ENCODE assay signal across 8 cellular contexts in the genomic region with DNA sequence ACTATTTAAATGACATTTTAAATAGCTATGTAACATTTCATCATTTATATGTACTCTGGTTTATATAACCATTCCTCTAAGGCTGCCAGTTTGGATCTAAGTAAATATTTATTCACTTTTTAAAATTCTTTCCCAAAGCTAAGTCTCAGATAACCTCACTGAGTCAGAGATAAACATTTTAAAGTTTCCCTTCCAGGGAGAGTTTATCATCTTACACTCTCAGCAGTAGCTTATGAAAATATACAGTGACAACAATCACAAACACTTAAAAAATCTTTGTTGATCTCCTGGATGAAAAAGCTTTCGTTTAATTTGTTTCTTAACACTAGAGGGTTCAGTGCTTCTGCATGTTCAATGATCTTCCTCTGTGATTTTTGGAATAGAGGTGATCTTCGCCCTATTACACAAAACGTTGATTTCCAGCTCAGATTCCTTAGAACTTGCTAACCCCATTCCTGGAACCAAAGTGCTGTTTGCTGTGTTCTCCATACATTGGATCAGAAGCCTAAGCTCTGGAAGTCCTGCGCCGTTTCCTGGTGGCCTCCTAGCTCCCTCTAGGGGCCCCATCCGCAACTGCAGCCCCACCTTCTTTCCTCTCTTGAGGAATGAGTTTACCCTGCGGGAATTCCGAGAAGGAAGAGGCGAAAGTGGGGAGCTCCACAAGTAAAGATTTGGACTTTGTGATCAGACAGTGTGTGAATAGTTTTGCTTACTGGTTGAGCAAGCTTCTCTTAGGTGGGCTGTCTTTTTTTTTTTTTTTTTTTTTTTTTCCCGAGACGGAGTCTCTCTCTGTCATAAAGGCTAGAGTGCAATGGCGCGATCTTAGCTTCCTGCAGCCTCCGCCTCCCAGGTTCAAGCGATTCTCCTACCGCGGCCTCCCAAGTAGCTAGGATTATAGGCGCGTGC. TPM values are rescaled to one million over a fixed set of nuclear protein-coding genes. Genes with fewer than 3 reads are reported as not detected.
DNase-seq lines count a peak whose midpoint lies in the region; ATAC-seq, FAIRE-seq and TF ChIP-seq lines count a peak whose summit lies in the region.

No MANE protein-coding gene starts in this region.

- POLR2A ChIA-PET in PC-9 (lab: Charles Lee; ENCODE audit: unreplicated experiment) = interaction anchor here (0.5 to 1.0 kb wide), 2 partner anchors 10 to 61 kb away, joined by 4 to 11 read pairs; no protein-coding TSS in a partner anchor

- peak overlapping the region; percentile 34; the same call in 1 of the 2 replicates for H3K27ac ChIP-seq in PC-9

- no peak overlapping the region for H2AFZ ChIP-seq in PC-9

- no peaks in the 10 kb centered on the region for H3K9me3 ChIP-seq in PC-9 (ENCODE audit: insufficient read depth, low read depth)

- no peak overlapping the region for H3K4me3 ChIP-seq in PC-9

- H3K36me3 ChIP-seq in PC-9 (ENCODE audit: low read depth) = peaks cover 4% of the 10 kb centered on the region; the same call in 1 of the 2 replicates

- intact Hi-C loops in PC-9 (cut with micrococcal nuclease; ENCODE audit: unreplicated experiment) = no loop called here
- intact Hi-C loops in left ventricle myocardium superior (cut with micrococcal nuclease) = loop anchor here (2.0 to 5.0 kb wide), 2 partner anchors 63 to 149 kb away; no protein-coding TSS in a partner anchor

- ATAC-seq in left ventricle myocardium superior = peak; percentile 64
- ATAC-seq in GM18520 (IDR thresholded peaks at IDR 0.05; ENCODE audit: unreplicated experiment) = no peak

- FAIRE-seq in GM18507 (lab: Jason Lieb, UNC) = peak; percentile 29

- BruUV-seq in PC-9 (replicated peaks; lab: Mats Ljungman, UMichigan) = no TSS peak

- DNase-seq in AG20443 (ENCODE audit: low spot score) (peak; percentile 80), GM18507 (ENCODE audit: extremely low spot score, insufficient read length, low read depth) (no peak), PC-9 (peak; percentile 52 to 56), amygdala (lab: John Stamatoyannopoulos, UW) (peak in 38 of 56 donors; percentile 8 to 78 (median 36)), left ventricle myocardium superior (peak; percentile 80), retina (peak; percentile 68), SIG-M5 (lab: John Stamatoyannopoulos, UW) (no peak)

- CTCF ChIA-PET in PC-9 (lab: Charles Lee) = interaction anchor here (0.6 to 1.4 kb wide), 16 partner anchors 10 to 1454 kb away, joined by 3 to 14 read pairs (median 5); no protein-coding TSS in a partner anchor

- H3K27me3 ChIP-seq in PC-9 (ENCODE audit: insufficient read depth, low read depth) = no peaks in the 10 kb centered on the region

- peaks cover 42% of the 10 kb centered on the region for H3K79me2 ChIP-seq in PC-9 (ENCODE audit: low read depth)

- H3K9me2 ChIP-seq in PC-9 (ENCODE audit: insufficient read depth) = no peaks in the 10 kb centered on the region

- peaks cover 32% of the 10 kb centered on the region for H3F3A ChIP-seq in PC-9 (ENCODE audit: insufficient read depth, low read depth)

- peaks cover 10% of the 10 kb centered on the region for H3K4me1 ChIP-seq in PC-9 (replicated peaks; ENCODE audit: insufficient read depth)

- peak; percentile 83 for TF ChIP-seq CTCF in PC-9 (conservative IDR thresholded peaks at IDR 0.05)

- no peaks in the 10 kb centered on the region; the same call in 1 of the 2 replicates for H4K20me1 ChIP-seq in PC-9 (ENCODE audit: insufficient read depth)

- no peak overlapping the region for H3K4me2 ChIP-seq in PC-9

RNA-seq across cellular contexts. Expression of gene SACM1L, which starts 29.3 kb away (rescaled TPM):
- 29.9 and 33.9 TPM in 2 replicates for total RNA-seq in PC-9 (2021)
- total RNA-seq in left ventricle myocardium superior = 23.6 TPM

Comparison
In these comparisons a context has a peak if more than half of its experiments do, and no peak if none do; other contexts are left out.
1. DNase-seq: peak in AG20443 (single experiment), PC-9 (2 of 2), amygdala (38 of 56), left ventricle myocardium superior (single experiment) and retina (single experiment); none in GM18507 (single experiment) and SIG-M5 (single experiment).